8 cellular contexts compared by ENCODE assay signal in the genomic region with DNA sequence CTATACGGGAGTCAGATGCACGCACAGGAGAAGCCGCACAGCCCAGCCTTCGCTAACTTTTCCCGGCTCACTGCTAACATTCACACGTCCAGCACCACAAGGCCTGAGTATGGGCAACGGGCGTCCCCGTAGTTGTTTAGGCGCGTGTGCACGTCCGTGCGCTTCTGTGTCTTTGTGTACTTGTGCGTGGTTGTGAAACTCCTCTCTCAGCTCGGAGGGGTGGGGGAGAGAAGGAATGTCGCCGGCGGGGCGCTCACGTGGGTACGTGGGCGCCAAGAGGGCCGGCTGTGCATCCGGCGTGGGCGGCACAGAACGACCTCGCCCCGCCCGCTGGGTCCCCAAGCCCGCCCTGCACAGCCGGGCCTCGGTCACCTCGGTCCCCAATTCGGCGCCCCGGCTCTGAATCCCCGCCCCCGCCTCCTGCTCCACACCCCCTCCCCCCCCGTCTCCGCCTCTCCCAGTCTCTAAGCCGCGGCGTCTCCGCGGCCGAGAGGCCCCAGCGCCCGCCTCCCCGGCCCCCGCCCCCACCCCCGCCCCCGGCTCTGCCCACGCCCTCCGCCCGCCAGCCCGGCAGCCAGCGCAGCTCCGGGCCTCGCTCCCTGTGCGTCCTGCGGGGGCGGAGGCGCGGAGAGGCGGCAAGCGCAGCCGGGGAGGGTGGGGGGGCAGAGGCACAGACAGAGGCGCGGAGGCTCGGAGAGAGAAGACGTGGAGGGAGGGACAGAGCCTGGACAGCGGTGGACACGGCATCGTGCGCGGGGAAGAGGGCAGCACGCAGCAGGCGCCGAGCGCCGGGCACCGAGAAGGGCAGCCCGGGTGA. TPM values are rescaled to one million over a fixed set of nuclear protein-coding genes. Genes with fewer than 3 reads are reported as not detected.
DNase-seq lines count a peak whose midpoint lies in the region; ATAC-seq and TF ChIP-seq lines count a peak whose summit lies in the region.

A gene with protein sequence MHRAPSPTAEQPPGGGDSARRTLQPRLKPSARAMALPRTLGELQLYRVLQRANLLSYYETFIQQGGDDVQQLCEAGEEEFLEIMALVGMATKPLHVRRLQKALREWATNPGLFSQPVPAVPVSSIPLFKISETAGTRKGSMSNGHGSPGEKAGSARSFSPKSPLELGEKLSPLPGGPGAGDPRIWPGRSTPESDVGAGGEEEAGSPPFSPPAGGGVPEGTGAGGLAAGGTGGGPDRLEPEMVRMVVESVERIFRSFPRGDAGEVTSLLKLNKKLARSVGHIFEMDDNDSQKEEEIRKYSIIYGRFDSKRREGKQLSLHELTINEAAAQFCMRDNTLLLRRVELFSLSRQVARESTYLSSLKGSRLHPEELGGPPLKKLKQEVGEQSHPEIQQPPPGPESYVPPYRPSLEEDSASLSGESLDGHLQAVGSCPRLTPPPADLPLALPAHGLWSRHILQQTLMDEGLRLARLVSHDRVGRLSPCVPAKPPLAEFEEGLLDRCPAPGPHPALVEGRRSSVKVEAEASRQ (plus strand): TSS at position 673 of the 817 bp plus-strand sequence. CDS start 158 bp downstream, outside the sequence.

- no peaks in the 10 kb centered on the region for H3K9me3 Mint-ChIP-seq in activated CD4-positive, alpha-beta T cell treated with anti-CD3 and anti-CD28 coated beads for 36 hours (ENCODE audit: low read depth)

- no peaks in the 10 kb centered on the region for H3K27me3 ChIP-seq in layer of hippocampus (ENCODE audit: control insufficient read depth, insufficient read depth, low read length)

- peak within 1 kb of the TSS; percentile 93 for H3K4me3 Mint-ChIP-seq in activated CD4-positive, alpha-beta T cell treated with anti-CD3 and anti-CD28 coated beads for 36 hours

- H3K36me3 Mint-ChIP-seq in activated CD4-positive, alpha-beta T cell treated with anti-CD3 and anti-CD28 coated beads for 36 hours (ENCODE audit: low read depth), result peaks cover 46% of the 10 kb centered on the region

- no peak for TF ChIP-seq CTCF in choroid plexus epithelial cell (conservative IDR thresholded peaks at IDR 0.05; ENCODE audit: low read depth, low read length)

- POLR2A ChIA-PET in activated CD4-positive, alpha-beta T cell treated with anti-CD3 and anti-CD28 coated beads for 36 hours (lab: Charles Lee), result interaction anchor here (1.2 to 2.1 kb wide), 7 partner anchors 10 to 400 kb away, joined by 3 to 12 read pairs (median 5); partner anchors contain the start of genes NEMP1, PTGES3 and STAT6

- peak within 1 kb of the TSS; percentile 95 for H3K27ac Mint-ChIP-seq in activated CD4-positive, alpha-beta T cell treated with anti-CD3 and anti-CD28 coated beads for 36 hours

- no peaks in the 10 kb centered on the region for H3K27me3 Mint-ChIP-seq in activated CD4-positive, alpha-beta T cell treated with anti-CD3 and anti-CD28 coated beads for 36 hours

- CTCF ChIA-PET in activated CD4-positive, alpha-beta T cell treated with anti-CD3 and anti-CD28 coated beads for 36 hours (lab: Charles Lee), result interaction anchor here (0.5 to 24.0 kb wide), 8 partner anchors 17 to 138 kb away, joined by 3 to 411 read pairs (median 3); partner anchors contain the start of genes NEMP1 and STAT6

- DNase-seq in Ammon's horn (ENCODE audit: low spot score) (peak; percentile 94), NCI-H510A treated with DMSO at 0.1 percent for 48 hours (lab: John Stamatoyannopoulos, UW) (peak; percentile 81), choroid plexus epithelial cell (ENCODE audit: low read depth) (peak; percentile 99)
- peak; percentile 95 for DNase-seq in activated CD4-positive, alpha-beta T cell treated with anti-CD3 and anti-CD28 coated beads for 36 hours
- peak; percentile 70 to 93 for DNase-seq in stimulated activated CD4-positive, alpha-beta T cell treated with anti-CD3 and anti-CD28 coated beads, Interleukin-1b, Interleukin-23, amount 100 ng/mL, for 1 hour (ENCODE audit: low read depth in 2 of 2)

- intact Hi-C loops in activated CD4-positive, alpha-beta T cell treated with anti-CD3 and anti-CD28 coated beads for 36 hours (cut with DNase I, micrococcal nuclease), result loop anchor here (1.0 to 10.0 kb wide), 14 partner anchors 10 to 1154 kb away; partner anchors contain the start of genes RPL41 (in 2 of the 2), ZC3H10 (in 2 of the 2), ARHGAP9 (in 1 of the 2) and DGKA (in 1 of the 2)

- H3K27ac ChIP-seq in layer of hippocampus (ENCODE audit: low read depth, low read length), result peak within 1 kb of the TSS; percentile 98

- ATAC-seq in HG03432 (IDR thresholded peaks at IDR 0.05; ENCODE audit: unreplicated experiment), result peak; percentile 61
- peak; percentile 49 for ATAC-seq in activated CD4-positive, alpha-beta T cell treated with anti-CD3 and anti-CD28 coated beads for 36 hours

- H3K4me1 Mint-ChIP-seq in activated CD4-positive, alpha-beta T cell treated with anti-CD3 and anti-CD28 coated beads for 36 hours, result peaks cover 63% of the 10 kb centered on the region

- peak; percentile 79 for TF ChIP-seq POLR2A in GM19193 (IDR thresholded peaks at IDR 0.05; ENCODE audit: extremely low read depth, insufficient read depth, insufficient read length)

- peak within 1 kb of the TSS; percentile 93 for H3K4me3 ChIP-seq in choroid plexus epithelial cell (ENCODE audit: low read depth, low read length)

RNA-seq across cellular contexts. Expression of the gene that starts here (rescaled TPM):
- 10 to 100 TPM; 46.8 to 48.6 TPM for total RNA-seq in activated CD4-positive, alpha-beta T cell treated with anti-CD3 and anti-CD28 coated beads for 36 hours

Comparison
In these comparisons a context has a peak if more than half of its experiments do, and no peak if none do; other contexts are left out.
1. Peak in every context shown above with its lines: DNase-seq, ATAC-seq, H3K4me3 ChIP-seq and H3K27ac ChIP-seq.